ENCODE assay signal across 14 cellular contexts in genomic region chr13:54536112-54536511, GRCh38.
DNase-seq lines count a peak whose midpoint lies in the region; ATAC-seq and TF ChIP-seq lines count a peak whose summit lies in the region.
"Had no signal": no experiment of that assay in that cellular context is flagged by ENCODE, and none has a peak within 500 bp of the region (broad histone marks: within the 10 kb centered on the region; RNA-seq: fewer than 3 reads in every experiment).

No MANE protein-coding gene starts in this region.

- no peak overlapping the region for H3K4me3 ChIP-seq in BE2C (ENCODE audit: low read depth, low read length)
- H3K4me3 ChIP-seq: prostate gland had no signal

- H3K27me3 ChIP-seq in BE2C, result no peaks in the 10 kb centered on the region

- no peaks in the 10 kb centered on the region for H3K36me3 ChIP-seq in BE2C
- H3K36me3 ChIP-seq: prostate gland had no signal

- no peaks in the 10 kb centered on the region for H3K4me1 ChIP-seq in BE2C
- H3K4me1 ChIP-seq: prostate gland had no signal

- TF ChIP-seq CTCF in BE2C (IDR thresholded peaks at IDR 0.05; ENCODE audit: low read depth, low read length), result peak; percentile 22; the same call in 1 of the 2 replicates

- no peak for ATAC-seq in HG03095 (IDR thresholded peaks at IDR 0.05; ENCODE audit: unreplicated experiment)
- ATAC-seq: stimulated activated naive CD8-positive, alpha-beta T cell treated with anti-CD3 and anti-CD28 coated beads, Interleukin-15, amount 100 ng/mL, for 72 hours had no signal

- H3K9me3 ChIP-seq in BE2C, result no peaks in the 10 kb centered on the region
- H3K9me3 ChIP-seq: prostate gland had no signal

- DNase-seq in BE2C (no peak), H4 (ENCODE audit: low spot score) (peak; percentile 20), SW480 (ENCODE audit: low spot score) (peak; percentile 14), medulla oblongata (ENCODE audit: extremely low spot score) (peak; percentile 43), NCI-H1105 (lab: John Stamatoyannopoulos, UW) (no peak), DMS153 treated with DMSO at 0.1 percent for 48 hours (lab: John Stamatoyannopoulos, UW; ENCODE audit: unreplicated experiment) (no peak)
- DNase-seq: activated T-cell treated with anti-CD3 and anti-CD28 coated beads for 4 hours; amniotic stem cell; GOT3; NCI-H1436; SIG-M5; stimulated activated naive CD8-positive, alpha-beta T cell treated with anti-CD3 and anti-CD28 coated beads, Interleukin-15, amount 100 ng/mL, for 72 hours had no signal

Comparison
In these comparisons a context has a peak if more than half of its experiments do, and no peak if none do; other contexts are left out.
1. DNase-seq: peak in H4 (single experiment), SW480 (single experiment) and medulla oblongata (single experiment); none in BE2C (single experiment), NCI-H1105 (single experiment) and DMS153 treated with DMSO at 0.1 percent for 48 hours (single experiment).